ENCODE assay signal across 11 cellular contexts in genomic region chr2:190759749-190760213, GRCh38.
DNase-seq lines count a peak whose midpoint lies in the region; ATAC-seq, FAIRE-seq and TF ChIP-seq lines count a peak whose summit lies in the region.
"Had no signal": no experiment of that assay in that cellular context is flagged by ENCODE, and none has a peak within 500 bp of the region (broad histone marks: within the 10 kb centered on the region; RNA-seq: fewer than 3 reads in every experiment).

No MANE protein-coding gene starts in this region.

- intact Hi-C loops in right cardiac atrium (cut with DNase I) = no loop called here
- intact Hi-C loops in Right ventricle myocardium superior (cut with DNase I) = no loop called here

- no peak for FAIRE-seq in urothelium cell line (lab: Jason Lieb, UNC)
- FAIRE-seq: D721Med, islet of Langerhans had no signal

- DNase-seq in right cardiac atrium (no peak), Right ventricle myocardium superior (no peak), RWPE2 (ENCODE audit: low spot score) (no peak), fibroblast of mammary gland (ENCODE audit: low read depth) (peak; percentile 92), urothelium cell line (ENCODE audit: low spot score) (peak; percentile 47), HuH-7.5 (ENCODE audit: low spot score) (no peak), T1000 (lab: John Stamatoyannopoulos, UW) (no peak), DMS114 treated with DMSO at 0.1 percent for 48 hours (lab: John Stamatoyannopoulos, UW; ENCODE audit: unreplicated experiment) (no peak)
- DNase-seq: SHP77 had no signal

- WGBS in right cardiac atrium = 73% methylated on average over 8 of the region's 8 CpGs

- H3K36me3 ChIP-seq in RWPE2 (ENCODE audit: low read depth) = no peaks in the 10 kb centered on the region

- H3K27ac ChIP-seq in right cardiac atrium (ENCODE audit: low read length) = no peak overlapping the region
- H3K27ac ChIP-seq in RWPE2 (ENCODE audit: poor library complexity, severe bottlenecking) = peak overlapping the region; percentile 12

- peak in 1 of 2 donors; percentile 53 for ATAC-seq in right cardiac atrium
- no peak for ATAC-seq in Right ventricle myocardium superior (ENCODE audit: poor library complexity)
- ATAC-seq in RWPE2 (ENCODE audit: low read depth) = peak; percentile 97

- no peak for TF ChIP-seq CTCF in RWPE2 (IDR thresholded peaks at IDR 0.05; ENCODE audit: poor library complexity, severe bottlenecking)
- TF ChIP-seq CTCF in fibroblast of mammary gland (conservative IDR thresholded peaks at IDR 0.05; ENCODE audit: control insufficient read depth, insufficient read depth, low read depth, low read length) = no peak

- no peaks in the 10 kb centered on the region for H3K27me3 ChIP-seq in right cardiac atrium (ENCODE audit: control insufficient read depth, insufficient read depth)
- no peaks in the 10 kb centered on the region for H3K27me3 ChIP-seq in RWPE2 (ENCODE audit: insufficient read depth, poor library complexity, severe bottlenecking)

- no peaks in the 10 kb centered on the region for H3K9me3 ChIP-seq in right cardiac atrium (ENCODE audit: control insufficient read depth, low read length)
- H3K9me3 ChIP-seq in RWPE2 (ENCODE audit: severe bottlenecking) = no peaks in the 10 kb centered on the region

- H3K4me3 ChIP-seq in right cardiac atrium (ENCODE audit: low read length) (peak overlapping the region; percentile 49), RWPE2 (ENCODE audit: severe bottlenecking) (no peak overlapping the region), fibroblast of mammary gland (ENCODE audit: control insufficient read depth, low read depth, low read length) (no peak overlapping the region)

- H3K4me1 ChIP-seq in right cardiac atrium (ENCODE audit: control insufficient read depth, insufficient read depth, low read length) (no peaks in the 10 kb centered on the region), RWPE2 (ENCODE audit: insufficient read depth, poor library complexity, severe bottlenecking) (peaks cover 6% of the 10 kb centered on the region)

Comparison
In these comparisons a context has a peak if more than half of its experiments do, and no peak if none do; other contexts are left out.
1. DNase-seq: peak in fibroblast of mammary gland (single experiment) and urothelium cell line (single experiment); none in right cardiac atrium (0 of 3), Right ventricle myocardium superior (single experiment), RWPE2 (single experiment), HuH-7.5 (single experiment), T1000 (single experiment) and DMS114 treated with DMSO at 0.1 percent for 48 hours (single experiment).